19 cellular contexts compared by ENCODE assay signal in the genomic region with DNA sequence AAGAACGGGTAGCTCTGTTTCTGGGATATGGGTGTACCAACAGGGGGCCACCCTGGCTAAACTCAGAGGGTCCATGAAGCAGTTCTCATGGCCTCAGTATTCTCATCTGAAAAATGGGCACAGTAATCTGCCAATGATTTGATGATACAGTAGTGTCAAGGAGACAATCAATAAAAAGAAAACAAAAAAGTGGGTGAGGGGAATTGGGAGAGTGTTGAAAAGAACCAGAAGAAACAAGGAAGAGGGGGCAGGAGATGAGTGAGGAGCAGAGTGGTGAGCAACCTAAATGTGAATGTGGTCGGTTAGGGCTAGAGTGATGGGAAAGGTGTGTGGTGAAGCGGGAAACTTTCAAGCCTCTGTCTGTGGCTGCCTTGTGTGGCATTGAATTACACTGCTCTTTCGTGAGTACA. TPM values are rescaled to one million over a fixed set of nuclear protein-coding genes. Genes with fewer than 3 reads are reported as not detected.
A peak's percentile ranks its signal among the peaks of the same experiment; 100 is the strongest.
DNase-seq lines count a peak whose midpoint lies in the region; ATAC-seq, FAIRE-seq and TF ChIP-seq lines count a peak whose summit lies in the region.
"Had no signal": no experiment of that assay in that cellular context is flagged by ENCODE, and none has a peak within 500 bp of the region (broad histone marks: within the 10 kb centered on the region; RNA-seq: fewer than 3 reads in every experiment).

No MANE protein-coding gene starts in this region.

- peaks cover 12% of the 10 kb centered on the region for H3K9me3 Mint-ChIP-seq in activated T-cell treated with anti-CD3 and anti-CD28 coated beads, Interleukin-2, amount 50 U/mL, for 24 hours
- peaks cover 19% of the 10 kb centered on the region for H3K9me3 Mint-ChIP-seq in nephron progenitor cell
- H3K9me3 Mint-ChIP-seq: HFFc6 had no signal

- H3K4me3 ChIP-seq in MM.1S (ENCODE audit: low read length) (peak overlapping the region; percentile 81), K562 (no peak overlapping the region), spleen (peak overlapping the region in 6 of 8 donors; percentile 20 to 64 (median 34)), dorsolateral prefrontal cortex (no peak overlapping the region)
- H3K4me3 ChIP-seq: coronary artery, pancreas, vagina had no signal

- no peak for FAIRE-seq in K562 (lab: Jason Lieb, UNC)
- FAIRE-seq: pancreas had no signal

- H3K9me1 ChIP-seq in K562 (ENCODE audit: control insufficient read depth, insufficient read depth, low read length), result no peaks in the 10 kb centered on the region

- H3K9me2 ChIP-seq in MM.1S (replicated peaks; ENCODE audit: insufficient read depth, low read length), result no peaks in the 10 kb centered on the region

- H3K4me1 ChIP-seq in MM.1S (ENCODE audit: low read length) (peaks cover 55% of the 10 kb centered on the region), K562 (replicated peaks in 1 of 2; ENCODE audit: control insufficient read depth in 2 of 2, insufficient read depth in 2 of 2, low read length in 2 of 2) (peaks cover 0 to 10% of the 10 kb centered on the region in 2 experiments; a peak in 2 of 5 replicates), spleen (peaks cover 0 to 79% (median 42%) of the 10 kb centered on the region in 6 donors)
- H3K4me1 ChIP-seq: pancreas, vagina had no signal

- peaks cover 70% of the 10 kb centered on the region for H3K36me3 Mint-ChIP-seq in activated T-cell treated with anti-CD3 and anti-CD28 coated beads, Interleukin-2, amount 50 U/mL, for 24 hours (ENCODE audit: low read depth)
- H3K36me3 Mint-ChIP-seq in nephron progenitor cell (ENCODE audit: low read depth), result peaks cover 7% of the 10 kb centered on the region
- H3K36me3 Mint-ChIP-seq: mesothelial cell of epicardium had no signal

- ATAC-seq in K562, result no peak
- ATAC-seq: esophagus mucosa, pancreas had no signal

- peaks cover 86% of the 10 kb centered on the region for H3K4me1 Mint-ChIP-seq in activated T-cell treated with anti-CD3 and anti-CD28 coated beads, Interleukin-2, amount 50 U/mL, for 24 hours (ENCODE audit: low read depth)
- H3K4me1 Mint-ChIP-seq in nephron progenitor cell, result peaks cover 47% of the 10 kb centered on the region
- H3K4me1 Mint-ChIP-seq: mesothelial cell of epicardium had no signal

- WGBS in K562 (ENCODE audit: insufficient coverage, low coverage, missing lambda C conversion rate), result 17% methylated on average over 4 of the region's 4 CpGs
- 72 to 82% (median 78%) methylated on average over 4 of the region's 4 CpGs for WGBS in spleen, 5 donors

- BruUV-seq in K562 (replicated peaks; lab: Mats Ljungman, UMichigan), result no TSS peak

- TF ChIP-seq CTCF in MM.1S (IDR thresholded peaks at IDR 0.05; ENCODE audit: low read length) (no peak), K562 (IDR thresholded peaks at IDR 0.05 in 2 of 3, conservative IDR thresholded peaks at IDR 0.05 in 1 of 3; ENCODE audit: insufficient read depth in 2 of 3, low read depth in 1 of 3, low read length in 3 of 3) (no peak), spleen (IDR thresholded peaks at IDR 0.05 in 8 of 11, conservative IDR thresholded peaks at IDR 0.05 in 3 of 11) (no peak), nephron progenitor cell (IDR thresholded peaks at IDR 0.05) (no peak), dorsolateral prefrontal cortex (IDR thresholded peaks at IDR 0.05 in 54 of 56, conservative IDR thresholded peaks at IDR 0.05 in 2 of 56; ENCODE audit: low read depth in 1 of 56, partially characterized antibody in 56 of 56) (no peak)

- peaks cover 82% of the 10 kb centered on the region for H3K79me2 ChIP-seq in MM.1S (ENCODE audit: low read length)
- H3K79me2 ChIP-seq in K562 (ENCODE audit: control insufficient read depth, insufficient read depth, low read length), result no peaks in the 10 kb centered on the region

- H3K27ac Mint-ChIP-seq in activated T-cell treated with anti-CD3 and anti-CD28 coated beads, Interleukin-2, amount 50 U/mL, for 24 hours, result peak overlapping the region; percentile 87
- no peak overlapping the region for H3K27ac Mint-ChIP-seq in nephron progenitor cell
- H3K27ac Mint-ChIP-seq: HFFc6, mesothelial cell of epicardium had no signal

- intact Hi-C loops in K562 (cut with micrococcal nuclease) (no loop called here), spleen (cut with DNase I; ENCODE audit: low total_unique reads) (no loop called here), dorsolateral prefrontal cortex (cut with DNase I) (no loop called here)

- H3K9ac ChIP-seq in MM.1S (ENCODE audit: low read length) (peak overlapping the region; percentile 86), K562 (ENCODE audit: insufficient read depth in 1 of 2, low read depth in 2 of 2, low read length in 2 of 2) (no peak overlapping the region)

- H3K27me3 Mint-ChIP-seq in activated T-cell treated with anti-CD3 and anti-CD28 coated beads, Interleukin-2, amount 50 U/mL, for 24 hours, result no peaks in the 10 kb centered on the region
- H3K27me3 Mint-ChIP-seq in nephron progenitor cell (ENCODE audit: low read depth, poor library complexity), result peaks cover 4% of the 10 kb centered on the region

- H3K9me3 ChIP-seq in MM.1S (replicated peaks; ENCODE audit: insufficient read depth, low read length), result no peaks in the 10 kb centered on the region
- H3K9me3 ChIP-seq in K562 (replicated peaks; ENCODE audit: control insufficient read depth, insufficient read depth, low read depth, low read length), result no peaks in the 10 kb centered on the region
- H3K9me3 ChIP-seq in spleen, result peaks cover 0 to 22% (median 18%) of the 10 kb centered on the region in 8 donors
- H3K9me3 ChIP-seq: pancreas, vagina had no signal

- H2AFZ ChIP-seq in MM.1S (ENCODE audit: low read length) (no peak overlapping the region), K562 (ENCODE audit: low read depth, low read length) (no peak overlapping the region)

- in situ Hi-C loops in K562 (cut with MboI), result no loop called here

- peaks cover 61% of the 10 kb centered on the region for H3F3A ChIP-seq in MM.1S (ENCODE audit: insufficient read depth, low read length)

- no peak for DNase-seq in activated T-cell treated with anti-CD3 and anti-CD28 coated beads, Interleukin-2, amount 50 U/mL, for 24 hours
- DNase-seq in activated T-cell treated with anti-CD3 and anti-CD28 coated beads for 4 hours, result no peak
- DNase-seq in MM.1S, result peak; percentile 69
- no peak for DNase-seq in K562 (ENCODE audit: extremely low read depth in 1 of 4, low spot score in 3 of 4)
- DNase-seq in spleen, result no peak
- no peak for DNase-seq in nephron progenitor cell
- DNase-seq in dorsolateral prefrontal cortex, result no peak
- DNase-seq in stimulated activated naive CD4-positive, alpha-beta T cell treated with Interleukin-2 at 50 U/mL for 16 hours (lab: John Stamatoyannopoulos, UW), result no peak
- DNase-seq: EL, glutamatergic neuron, HFFc6, NCI-H1092, pancreas, RPMI8226 had no signal

- peak overlapping the region; percentile 88 for H3K27ac ChIP-seq in MM.1S (ENCODE audit: low read length)
- H3K27ac ChIP-seq in K562 (ENCODE audit: extremely low read depth, low read depth, low read length), result no peak overlapping the region
- H3K27ac ChIP-seq in spleen, result peak overlapping the region in 7 of 8 donors; percentile 53 to 84 (median 71)
- no peak overlapping the region for H3K27ac ChIP-seq in dorsolateral prefrontal cortex
- H3K27ac ChIP-seq: coronary artery, pancreas, vagina, VCaP had no signal

- CTCF ChIA-PET in K562 (lab: Yijun Ruan, JAX; ENCODE audit: low intra/inter-chr PET ratio), result no interaction called here

- TF ChIP-seq EP300 in K562 (IDR thresholded peaks at IDR 0.05; ENCODE audit: low read length), result no peak

- no peak for TF ChIP-seq RAD21 in K562 (CRISPR knock-in tag; conservative IDR thresholded peaks at IDR 0.05 in 1 of 2, IDR thresholded peaks at IDR 0.05 in 1 of 2)

- H3K4me2 ChIP-seq in MM.1S (ENCODE audit: low read depth, low read length), result peak overlapping the region; percentile 92
- H3K4me2 ChIP-seq in K562 (ENCODE audit: insufficient read depth, low read length), result no peak overlapping the region

- H3K27me3 ChIP-seq in MM.1S (replicated peaks; ENCODE audit: insufficient read depth, low read length) (no peaks in the 10 kb centered on the region), K562 (ENCODE audit: control insufficient read depth in 2 of 2, insufficient read depth in 2 of 2, low read length in 2 of 2) (peaks cover 0 to 5% of the 10 kb centered on the region in 2 experiments; a peak in 2 of 5 replicates), spleen (replicated peaks in 1 of 7) (no peaks in the 10 kb centered on the region), dorsolateral prefrontal cortex (peaks cover 0 to 3% (median 0%) of the 10 kb centered on the region in 45 donors)
- H3K27me3 ChIP-seq: pancreas, vagina had no signal

- peak overlapping the region; percentile 81 for H3K4me3 Mint-ChIP-seq in activated T-cell treated with anti-CD3 and anti-CD28 coated beads, Interleukin-2, amount 50 U/mL, for 24 hours
- no peak overlapping the region for H3K4me3 Mint-ChIP-seq in nephron progenitor cell
- H3K4me3 Mint-ChIP-seq: HFFc6, mesothelial cell of epicardium had no signal

- peaks cover 10% of the 10 kb centered on the region; the same call in 1 of the 2 replicates for H4K20me1 ChIP-seq in MM.1S (ENCODE audit: insufficient read depth, low read length)
- no peaks in the 10 kb centered on the region for H4K20me1 ChIP-seq in K562 (replicated peaks; ENCODE audit: control insufficient read depth, insufficient read depth, low read length)

- no peak for TF ChIP-seq POLR2A in K562 (conservative IDR thresholded peaks at IDR 0.05)
- TF ChIP-seq POLR2A in spleen (IDR thresholded peaks at IDR 0.05), result no peak

- POLR2A ChIA-PET in K562 (lab: Yijun Ruan, JAX), result interaction anchor here (0.6 kb wide), 1 partner anchor 121 kb away, joined by 5 read pairs; the partner anchor contains the start of gene CD244

- H3K36me3 ChIP-seq in MM.1S (replicated peaks; ENCODE audit: insufficient read depth, low read length), result no peaks in the 10 kb centered on the region
- no peaks in the 10 kb centered on the region for H3K36me3 ChIP-seq in K562 (ENCODE audit: control insufficient read depth, insufficient read depth, low read length)
- no peaks in the 10 kb centered on the region for H3K36me3 ChIP-seq in spleen
- H3K36me3 ChIP-seq: pancreas, vagina had no signal

RNA-seq across cellular contexts. Expression of gene SLAMF7, which starts 2.0 kb away (rescaled TPM):
- total RNA-seq in K562 (2011; cell fraction: chromatin; rRNA removed; ENCODE audit: low replicate concordance), result not detected in 2 replicates
- not detected in 2 replicates for total RNA-seq in K562 (2011; cell fraction: nucleolus; rRNA removed)
- total RNA-seq in K562 (2011; cell fraction: nucleoplasm; rRNA removed), result not detected in 2 replicates
- total RNA-seq in K562 (2014; rRNA removed), result 0.12 TPM in 1 of 2 replicates, not detected in the other
- total RNA-seq in K562 (2014; rRNA removed; fragmentation: Illumina TruSeq; extraction: Trizol), result 0.11 and 0.19 TPM in 2 replicates
- 0.18 and 0.23 TPM in 2 replicates for total RNA-seq in K562 (2015; rRNA removed; fragmentation: Illumina TruSeq; extraction: Trizol)
- 0.35 and 0.49 TPM in 2 replicates for total RNA-seq in K562 (2021)
- not detected in 2 replicates for polyA plus RNA-seq in K562 (2011; rRNA removed)
- 0.03 TPM in 1 of 2 replicates, not detected in the other for polyA plus RNA-seq in K562 (2011; cell fraction: cytosol; rRNA removed)
- polyA plus RNA-seq in K562 (2011; cell fraction: nucleus; rRNA removed), result not detected in 2 replicates
- polyA plus RNA-seq in K562 (2012), result 0.68 and 2.0 TPM in 2 replicates
- polyA plus RNA-seq in K562 (2014; fragmentation: Illumina TruSeq; extraction: Trizol), result 0.22 and 0.36 TPM in 2 replicates
- under 1 TPM; 0.17 to 0.39 TPM for polyA plus RNA-seq in K562 (2014; fragmentation: Nextera tagmentation; extraction: Ambion mirVana)
- polyA plus RNA-seq in K562 (2014; rRNA removed), result 0.19 and 1.2 TPM in 2 replicates
- not detected in 2 replicates for polyA minus RNA-seq in K562 (2011; rRNA and poly(A)+ RNA removed)
- polyA minus RNA-seq in K562 (2011; cell fraction: cytosol; rRNA and poly(A)+ RNA removed), result not detected in 2 replicates
- polyA minus RNA-seq in K562 (2011; cell fraction: nucleus; rRNA and poly(A)+ RNA removed), result not detected in 2 replicates
- total RNA-seq in spleen, result 100 to 1,000 TPM in 1 of 7 donors, 10 to 100 TPM in 6; 28.9 to 134 (median 63.5) TPM
- polyA plus RNA-seq in spleen, result 10 to 100 TPM; 12.5 to 21.4 (median 13.3) TPM
- total RNA-seq in dorsolateral prefrontal cortex, result 1 to 10 TPM in 1 of 120 experiments, under 1 TPM in 25, not detected in 94; 0.11 to 1.5 (median 0.38) TPM
- total RNA-seq: HFFc6, mesothelial cell of epicardium had no signal

RNA-seq across cellular contexts. Expression of gene CD48, which starts 29.5 kb away (rescaled TPM):
- total RNA-seq in K562 (2011; cell fraction: chromatin; rRNA removed; ENCODE audit: low replicate concordance), result not detected in 2 replicates
- total RNA-seq in K562 (2011; cell fraction: nucleolus; rRNA removed), result not detected in 2 replicates
- not detected in 2 replicates for total RNA-seq in K562 (2011; cell fraction: nucleoplasm; rRNA removed)
- 0.53 TPM in 1 of 2 replicates, not detected in the other for total RNA-seq in K562 (2014; rRNA removed)
- total RNA-seq in K562 (2014; rRNA removed; fragmentation: Illumina TruSeq; extraction: Trizol), result 0.11 and 0.38 TPM in 2 replicates
- total RNA-seq in K562 (2015; rRNA removed; fragmentation: Illumina TruSeq; extraction: Trizol), result 0.40 and 0.94 TPM in 2 replicates
- 0.42 and 0.65 TPM in 2 replicates for total RNA-seq in K562 (2021)
- polyA plus RNA-seq in K562 (2011; rRNA removed), result not detected in 2 replicates
- polyA plus RNA-seq in K562 (2011; cell fraction: cytosol; rRNA removed), result 0.06 TPM in 1 of 2 replicates, not detected in the other
- not detected in 2 replicates for polyA plus RNA-seq in K562 (2011; cell fraction: nucleus; rRNA removed)
- polyA plus RNA-seq in K562 (2012), result 0.26 and 2.0 TPM in 2 replicates
- 0.10 and 0.24 TPM in 2 replicates for polyA plus RNA-seq in K562 (2014; fragmentation: Illumina TruSeq; extraction: Trizol)
- under 1 TPM in 1 of 2 experiments, not detected in 1; 0.27 TPM for polyA plus RNA-seq in K562 (2014; fragmentation: Nextera tagmentation; extraction: Ambion mirVana)
- polyA plus RNA-seq in K562 (2014; rRNA removed), result 0.18 and 0.30 TPM in 2 replicates
- 0.27 TPM in 1 of 2 replicates, not detected in the other for polyA minus RNA-seq in K562 (2011; rRNA and poly(A)+ RNA removed)
- polyA minus RNA-seq in K562 (2011; cell fraction: cytosol; rRNA and poly(A)+ RNA removed), result not detected in 2 replicates
- not detected in 2 replicates for polyA minus RNA-seq in K562 (2011; cell fraction: nucleus; rRNA and poly(A)+ RNA removed)
- total RNA-seq in spleen, result 100 to 1,000 TPM; 150 to 286 (median 215) TPM
- polyA plus RNA-seq in spleen, result 100 to 1,000 TPM; 371 to 510 (median 479) TPM
- 1 to 10 TPM in 22 of 120 experiments, under 1 TPM in 52, not detected in 46; 0.36 to 3.9 (median 0.73) TPM for total RNA-seq in dorsolateral prefrontal cortex
- total RNA-seq: HFFc6 had no signal

RNA-seq across cellular contexts. Expression of gene LY9, which starts 54.9 kb away (rescaled TPM):
- total RNA-seq in K562 (2011; cell fraction: chromatin; rRNA removed; ENCODE audit: low replicate concordance), result not detected in 2 replicates
- total RNA-seq in K562 (2011; cell fraction: nucleolus; rRNA removed), result not detected in 2 replicates
- not detected in 2 replicates for total RNA-seq in K562 (2011; cell fraction: nucleoplasm; rRNA removed)
- not detected in 2 replicates for total RNA-seq in K562 (2014; rRNA removed)
- total RNA-seq in K562 (2014; rRNA removed; fragmentation: Illumina TruSeq; extraction: Trizol), result not detected in 2 replicates
- total RNA-seq in K562 (2015; rRNA removed; fragmentation: Illumina TruSeq; extraction: Trizol), result not detected in 2 replicates
- total RNA-seq in K562 (2021), result not detected in 2 replicates
- polyA plus RNA-seq in K562 (2011; rRNA removed), result not detected in 2 replicates
- polyA plus RNA-seq in K562 (2011; cell fraction: cytosol; rRNA removed), result not detected in 2 replicates
- polyA plus RNA-seq in K562 (2011; cell fraction: nucleus; rRNA removed), result not detected in 2 replicates
- polyA plus RNA-seq in K562 (2012), result not detected in 2 replicates
- not detected in 2 replicates for polyA plus RNA-seq in K562 (2014; fragmentation: Illumina TruSeq; extraction: Trizol)
- not detected for polyA plus RNA-seq in K562 (2014; fragmentation: Nextera tagmentation; extraction: Ambion mirVana)
- not detected in 2 replicates for polyA plus RNA-seq in K562 (2014; rRNA removed)
- polyA minus RNA-seq in K562 (2011; rRNA and poly(A)+ RNA removed), result not detected in 2 replicates
- polyA minus RNA-seq in K562 (2011; cell fraction: cytosol; rRNA and poly(A)+ RNA removed), result not detected in 2 replicates
- not detected in 2 replicates for polyA minus RNA-seq in K562 (2011; cell fraction: nucleus; rRNA and poly(A)+ RNA removed)
- 100 to 1,000 TPM in 1 of 7 donors, 10 to 100 TPM in 6; 32.3 to 151 (median 37.2) TPM for total RNA-seq in spleen
- polyA plus RNA-seq in spleen, result 10 to 100 TPM; 30.7 to 40.1 (median 38.4) TPM
- 1 to 10 TPM in 3 of 120 experiments, under 1 TPM in 8, not detected in 109; 0.24 to 1.1 (median 0.48) TPM for total RNA-seq in dorsolateral prefrontal cortex
- total RNA-seq: HFFc6, mesothelial cell of epicardium had no signal

Comparison
In these comparisons a context has a peak if more than half of its experiments do, and no peak if none do; other contexts are left out.
1. H3K27ac ChIP-seq: peak in MM.1S (single experiment) and spleen (7 of 8); none in K562 (single experiment) and dorsolateral prefrontal cortex (0 of 59).
2. H3K4me3 ChIP-seq: peak in MM.1S (single experiment) and spleen (6 of 8); none in K562 (single experiment) and dorsolateral prefrontal cortex (0 of 59).
3. RNA of gene SLAMF7, which starts 2.0 kb away (total RNA-seq): 28.9 to 134 TPM in spleen; 0.11 to 0.49 TPM in K562 and 0.11 to 1.5 TPM in dorsolateral prefrontal cortex; every median in the first group is over 10 times any median in the second.
4. RNA of gene CD48, which starts 29.5 kb away (total RNA-seq): 150 to 286 TPM in spleen; 0.36 to 3.9 TPM in dorsolateral prefrontal cortex and 0.11 to 0.94 TPM in K562; every median in the first group is over 10 times any median in the second.
5. RNA of gene LY9, which starts 54.9 kb away (total RNA-seq): 32.3 to 151 TPM in spleen; not detected in K562 and 0.24 to 1.1 TPM in dorsolateral prefrontal cortex; every median in the first group is over 10 times any median in the second.